In the genomic region with DNA sequence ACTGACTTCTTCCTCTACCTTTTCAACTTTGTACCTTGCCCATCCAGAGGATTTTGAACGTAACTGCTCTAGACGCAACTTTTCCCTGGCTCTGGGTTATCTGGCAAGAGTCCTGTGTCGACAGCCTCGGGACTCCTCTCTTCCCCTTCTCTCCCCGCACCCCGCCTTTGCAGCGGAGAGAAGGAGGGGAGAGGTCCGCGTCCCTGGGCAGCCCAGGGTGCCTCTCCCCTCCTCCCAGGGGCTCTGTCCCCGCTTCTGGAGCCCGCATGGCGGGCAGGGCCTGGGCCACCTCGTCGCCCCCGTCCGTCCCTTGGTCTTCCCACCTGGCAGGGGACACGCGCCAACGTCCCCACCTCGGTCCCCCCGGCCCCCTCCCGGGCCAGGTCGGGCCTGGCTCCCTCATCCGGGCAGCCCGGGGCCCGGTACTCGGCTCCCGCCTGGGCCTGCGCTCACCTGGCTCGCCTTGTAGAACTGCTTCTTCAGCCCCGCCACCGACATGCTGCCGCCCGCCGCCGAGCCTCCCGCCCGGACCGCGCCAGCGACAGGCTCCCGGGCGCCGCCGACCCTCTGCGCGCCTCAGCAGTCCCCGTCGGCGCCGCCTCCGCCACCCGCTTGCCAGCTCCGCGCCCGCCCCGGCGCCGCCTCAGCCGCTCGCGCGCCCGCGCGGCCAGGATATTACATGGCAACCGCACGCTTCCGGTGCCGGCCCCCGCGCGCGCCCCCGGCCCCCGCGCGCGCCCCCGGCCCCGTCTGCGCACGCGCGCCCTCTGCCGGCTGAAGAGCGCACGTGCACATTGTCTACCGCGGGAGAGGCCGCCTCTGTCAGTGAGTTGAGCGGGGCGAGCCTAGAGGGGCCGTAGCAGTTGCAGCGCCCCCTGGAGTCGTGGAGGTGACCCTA, we compare ENCODE assay signal across 8 cellular contexts. TPM values are rescaled to one million over a fixed set of nuclear protein-coding genes. Genes with fewer than 3 reads are reported as not detected.
DNase-seq lines count a peak whose midpoint lies in the region; ATAC-seq and TF ChIP-seq lines count a peak whose summit lies in the region.

TSS of gene SH3GL1 (minus strand) at position 677 of the 898 bp plus-strand sequence. CDS start at position 498, 179 bp downstream.

- H3K4me1 ChIP-seq in esophagus (ENCODE audit: control insufficient read depth in 2 of 2, insufficient read depth in 2 of 2, low read length in 1 of 2), result peaks cover 7 to 14% of the 10 kb centered on the region in 2 donors
- H3K4me1 ChIP-seq in muscle layer of colon (ENCODE audit: insufficient read depth, low read length), result peaks cover 41% of the 10 kb centered on the region

- peak within 1 kb of the TSS; percentile 81 for H3K9ac ChIP-seq in muscle layer of colon (ENCODE audit: low read length)

- TF ChIP-seq EP300 in Ishikawa (IDR thresholded peaks at IDR 0.05; ENCODE audit: borderline replicate concordance), result peak; percentile 38; the same call in 1 of the 2 replicates

- peak; percentile 61 for TF ChIP-seq RAD21 in Ishikawa (IDR thresholded peaks at IDR 0.05; ENCODE audit: low read depth)

- 1% methylated on average over 74 to 96 of the region's 96 CpGs for WGBS in esophagus, 2 donors

- no peaks in the 10 kb centered on the region for H3K9me3 ChIP-seq in esophagus (ENCODE audit: control insufficient read depth in 2 of 2, insufficient read depth in 1 of 2, low read depth in 1 of 2, low read length in 1 of 2)
- H3K9me3 ChIP-seq in muscle layer of colon (ENCODE audit: low read length), result no peaks in the 10 kb centered on the region

- ATAC-seq in GM21576 (IDR thresholded peaks at IDR 0.05; ENCODE audit: unreplicated experiment), result peak; percentile 49

- H3K4me3 ChIP-seq in esophagus (ENCODE audit: low read depth in 1 of 2, low read length in 2 of 2) (peak within 1 kb of the TSS; percentile 70 to 74), muscle layer of colon (ENCODE audit: low read depth in 1 of 2, low read length in 2 of 2) (peak within 1 kb of the TSS; percentile 81 to 95)

- peak within 1 kb of the TSS; percentile 90 for H3K27ac ChIP-seq in esophagus (ENCODE audit: low read depth in 2 of 2, low read length in 1 of 2)
- H3K27ac ChIP-seq in muscle layer of colon (ENCODE audit: low read depth, low read length), result peak within 1 kb of the TSS; percentile 82

- H3K36me3 ChIP-seq in esophagus (ENCODE audit: control insufficient read depth in 2 of 2, insufficient read depth in 2 of 2, low read length in 1 of 2) (peaks cover 0 to 6% of the 10 kb centered on the region in 2 donors), muscle layer of colon (ENCODE audit: insufficient read depth, low read length) (peaks cover 11% of the 10 kb centered on the region)

- peak; percentile 86 for DNase-seq in DMS153 treated with DMSO at 0.1 percent for 48 hours (lab: John Stamatoyannopoulos, UW; ENCODE audit: unreplicated experiment)
- DNase-seq in OCI-M1 (lab: John Stamatoyannopoulos, UW), result peak; percentile 90
- DNase-seq in activated T-cell treated with anti-CD3 and anti-CD28 coated beads for 48 hours (ENCODE audit: low read depth), result peak; percentile 90
- DNase-seq in stimulated activated CD8-positive, alpha-beta memory T cell treated with anti-CD3 and anti-CD28 coated beads, Interleukin-7, amount 100 ng/mL, for 24 hours (ENCODE audit: low read depth), result peak; percentile 90

- no peaks in the 10 kb centered on the region for H3K27me3 ChIP-seq in esophagus (ENCODE audit: control insufficient read depth in 1 of 2, insufficient read depth in 2 of 2, low read length in 2 of 2)
- no peaks in the 10 kb centered on the region for H3K27me3 ChIP-seq in muscle layer of colon (ENCODE audit: control insufficient read depth in 1 of 2, insufficient read depth in 2 of 2, low read length in 2 of 2)

TF ChIP-seq in Ishikawa, 13 proteins besides CTCF, POLR2A, EP300 and RAD21:
- TF ChIP-seq ZBTB7A (IDR thresholded peaks at IDR 0.05; ENCODE audit: low read depth) (no peak), CEBPB (IDR thresholded peaks at IDR 0.05) (no peak), CREB1 (IDR thresholded peaks at IDR 0.05; ENCODE audit: low read depth) (no peak), NFIC (IDR thresholded peaks at IDR 0.05) (no peak), TAF1 (IDR thresholded peaks at IDR 0.05; ENCODE audit: low read depth) (0 out of 2 replicates have a peak, but pooled peaks have one; percentile 4), TEAD4 (IDR thresholded peaks at IDR 0.05) (peak; percentile 38; the same call in 1 of the 2 replicates), TCF12 (IDR thresholded peaks at IDR 0.05; ENCODE audit: low read depth) (0 out of 2 replicates have a peak, but pooled peaks have one; percentile 17)
- TF ChIP-seq, protein P1, sequence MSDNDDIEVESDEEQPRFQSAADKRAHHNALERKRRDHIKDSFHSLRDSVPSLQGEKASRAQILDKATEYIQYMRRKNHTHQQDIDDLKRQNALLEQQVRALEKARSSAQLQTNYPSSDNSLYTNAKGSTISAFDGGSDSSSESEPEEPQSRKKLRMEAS (IDR thresholded peaks at IDR 0.05), result peak; percentile 83
- TF ChIP-seq, protein P2, sequence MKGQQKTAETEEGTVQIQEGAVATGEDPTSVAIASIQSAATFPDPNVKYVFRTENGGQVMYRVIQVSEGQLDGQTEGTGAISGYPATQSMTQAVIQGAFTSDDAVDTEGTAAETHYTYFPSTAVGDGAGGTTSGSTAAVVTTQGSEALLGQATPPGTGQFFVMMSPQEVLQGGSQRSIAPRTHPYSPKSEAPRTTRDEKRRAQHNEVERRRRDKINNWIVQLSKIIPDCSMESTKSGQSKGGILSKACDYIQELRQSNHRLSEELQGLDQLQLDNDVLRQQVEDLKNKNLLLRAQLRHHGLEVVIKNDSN (IDR thresholded peaks at IDR 0.05), result peak; percentile 66

RNA-seq across cellular contexts. Expression of gene SH3GL1, which starts in this region (rescaled TPM):
- polyA plus RNA-seq in esophagus, result 100 to 1,000 TPM; 123 to 242 TPM

Comparison
In these comparisons a context has a peak if more than half of its experiments do, and no peak if none do; other contexts are left out.
1. Peak in every context shown above with its lines: DNase-seq, ATAC-seq, H3K4me3 ChIP-seq and H3K27ac ChIP-seq.